33 cellular contexts compared by ENCODE assay signal in the genomic region with DNA sequence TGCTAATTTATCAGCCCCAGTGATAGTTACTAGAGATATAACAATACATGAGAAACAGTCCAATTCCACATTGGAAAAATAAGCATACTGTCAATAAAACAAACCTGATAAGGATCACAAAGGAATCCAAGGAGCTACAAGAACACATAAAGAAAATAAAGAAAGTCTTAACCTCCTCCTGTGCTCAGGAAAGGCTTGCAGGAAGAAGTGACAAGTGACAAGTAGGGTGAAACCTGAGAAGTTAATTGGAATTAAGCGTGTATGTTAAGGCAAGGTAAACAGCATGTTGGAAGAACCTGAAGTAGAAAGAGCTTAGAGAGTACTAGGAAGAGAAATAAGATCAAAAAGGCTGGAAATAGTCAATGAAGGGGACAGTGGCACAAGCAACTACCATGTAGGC. TPM values are rescaled to one million over a fixed set of nuclear protein-coding genes. Genes with fewer than 3 reads are reported as not detected.
DNase-seq lines count a peak whose midpoint lies in the region; ATAC-seq, FAIRE-seq and TF ChIP-seq lines count a peak whose summit lies in the region.
"Had no signal": no experiment of that assay in that cellular context is flagged by ENCODE, and none has a peak within 500 bp of the region (broad histone marks: within the 10 kb centered on the region; RNA-seq: fewer than 3 reads in every experiment).

No MANE protein-coding gene starts in this region.

- DNase-seq in activated T-cell treated with anti-CD3 and anti-CD28 coated beads, Interleukin-2, amount 50 U/mL, for 24 hours = no peak
- DNase-seq in activated T-cell treated with anti-CD3 and anti-CD28 coated beads, Interleukin-2, amount 50 U/mL, for 4 hours = no peak
- peak; percentile 42 for DNase-seq in NCI-H2171 treated with DMSO at 0.1 percent for 48 hours (lab: John Stamatoyannopoulos, UW)
- DNase-seq in endothelial cell of umbilical vein (ENCODE audit: low read depth, low spot score) = peak; percentile 58
- no peak for DNase-seq in progenitor cell of endocrine pancreas (ENCODE audit: low spot score, unreplicated experiment)
- DNase-seq in smooth muscle cell (lab: John Stamatoyannopoulos, UW; ENCODE audit: unreplicated experiment) = no peak
- DNase-seq in dorsolateral prefrontal cortex = no peak
- no peak for DNase-seq in NCI-H1417 treated with DMSO at 0.1 percent for 48 hours (lab: John Stamatoyannopoulos, UW)
- DNase-seq: activated CD4-positive, alpha-beta T cell treated with anti-CD3 and anti-CD28 coated beads, Interleukin-2, amount 10 ng/mL, durations not matched to agents 24 days and 14 days; activated CD8-positive, alpha-beta memory T cell treated with anti-CD3 and anti-CD28 coated beads, Interleukin-2, amount 10 ng/mL, durations not matched to agents 7 days and 5 days; foreskin melanocyte; GDM1; hippocampal formation; KG1; left ventricle myocardium superior; naive B cell; NCI-H146; NCI-H2107; NCI-H526; nucleus accumbens; SHP77; transverse colon had no signal

- TF ChIP-seq POLR2A in endothelial cell of umbilical vein (IDR thresholded peaks at IDR 0.05; ENCODE audit: low read depth, low read length) = no peak

- BruUV-seq in endothelial cell of umbilical vein (replicated peaks; lab: Mats Ljungman, UMichigan) = no TSS peak

- H2AFZ ChIP-seq in endothelial cell of umbilical vein (ENCODE audit: low read depth, low read length) = no peak overlapping the region
- H2AFZ ChIP-seq in smooth muscle cell (ENCODE audit: low read depth) = no peak overlapping the region

- H3K27ac Mint-ChIP-seq in activated T-cell treated with anti-CD3 and anti-CD28 coated beads, Interleukin-2, amount 50 U/mL, for 24 hours = peak overlapping the region; percentile 80
- peak overlapping the region; percentile 46 for H3K27ac Mint-ChIP-seq in progenitor cell of endocrine pancreas
- H3K27ac Mint-ChIP-seq: activated CD8-positive, alpha-beta memory T cell treated with anti-CD3 and anti-CD28 coated beads, Interleukin-2, amount 10 ng/mL, durations not matched to agents 7 days and 5 days; activated naive CD8-positive, alpha-beta T cell; activated T-helper 2 cell treated with anti-CD3 and anti-CD28 coated beads, Interferon-gamma antibody, Interleukin-2, Interleukin-4, amounts not matched to agents 10 μg/mL and 5 μg/mL and 100 μg/mL, durations not matched to agents 14 hours and 24 hours and 36 hours; B cell; naive B cell; T-helper 2 cell treated with Interferon-gamma antibody and Interleukin-4, amounts not matched to agents 5 μg/mL and 100 μg/mL, for 36 hours had no signal

- H4K20me1 ChIP-seq in endothelial cell of umbilical vein (replicated peaks; ENCODE audit: control insufficient read depth, extremely low read depth, insufficient read depth, low read length) (no peaks in the 10 kb centered on the region), smooth muscle cell (ENCODE audit: low read depth) (no peaks in the 10 kb centered on the region)

- peaks cover 25% of the 10 kb centered on the region for H3K4me1 Mint-ChIP-seq in activated T-cell treated with anti-CD3 and anti-CD28 coated beads, Interleukin-2, amount 50 U/mL, for 24 hours (ENCODE audit: low read depth)
- peaks cover 17% of the 10 kb centered on the region for H3K4me1 Mint-ChIP-seq in activated T-cell treated with anti-CD3 and anti-CD28 coated beads, Interleukin-2, amount 50 U/mL, for 4 hours (ENCODE audit: low read depth)
- peaks cover 20% of the 10 kb centered on the region for H3K4me1 Mint-ChIP-seq in progenitor cell of endocrine pancreas (ENCODE audit: low read depth)
- H3K4me1 Mint-ChIP-seq: B cell, naive B cell had no signal

- H3K36me3 Mint-ChIP-seq in activated T-cell treated with anti-CD3 and anti-CD28 coated beads, Interleukin-2, amount 50 U/mL, for 24 hours (ENCODE audit: low read depth) = no peaks in the 10 kb centered on the region
- no peaks in the 10 kb centered on the region for H3K36me3 Mint-ChIP-seq in activated T-cell treated with anti-CD3 and anti-CD28 coated beads, Interleukin-2, amount 50 U/mL, for 4 hours (ENCODE audit: insufficient read depth)
- H3K36me3 Mint-ChIP-seq in progenitor cell of endocrine pancreas (ENCODE audit: insufficient read depth) = no peaks in the 10 kb centered on the region
- H3K36me3 Mint-ChIP-seq: naive B cell had no signal

- H3K9me1 ChIP-seq in endothelial cell of umbilical vein (replicated peaks; ENCODE audit: control insufficient read depth, extremely low read depth, insufficient read depth, low read length) = no peaks in the 10 kb centered on the region

- H3F3A ChIP-seq in smooth muscle cell (ENCODE audit: low read depth) = no peaks in the 10 kb centered on the region

- dilution Hi-C loops in endothelial cell of umbilical vein (cut with MboI; ENCODE audit: extremely low pct_ligation_motif_present, low sequenced_read_pairs) = no loop called here

- H3K4me3 ChIP-seq in endothelial cell of umbilical vein (replicated peaks in 1 of 3; ENCODE audit: insufficient read depth in 1 of 3, low read depth in 1 of 3, low read length in 3 of 3) (no peak overlapping the region), smooth muscle cell (no peak overlapping the region), dorsolateral prefrontal cortex (no peak overlapping the region)
- H3K4me3 ChIP-seq: coronary artery, esophagus muscularis mucosa, transverse colon had no signal

- no peaks in the 10 kb centered on the region for H3K27me3 ChIP-seq in endothelial cell of umbilical vein (ENCODE audit: control insufficient read depth in 2 of 2, insufficient read depth in 2 of 2, low read length in 2 of 2)
- H3K27me3 ChIP-seq in smooth muscle cell (ENCODE audit: low read depth) = no peaks in the 10 kb centered on the region
- no peaks in the 10 kb centered on the region for H3K27me3 ChIP-seq in dorsolateral prefrontal cortex
- H3K27me3 ChIP-seq: esophagus muscularis mucosa, transverse colon had no signal

- no peak for TF ChIP-seq CTCF in endothelial cell of umbilical vein (IDR thresholded peaks at IDR 0.05; ENCODE audit: extremely low read depth in 1 of 2, insufficient read depth in 1 of 2, low read depth in 1 of 2, low read length in 2 of 2)
- no peak for TF ChIP-seq CTCF in progenitor cell of endocrine pancreas (IDR thresholded peaks at IDR 0.05; ENCODE audit: unreplicated experiment)
- TF ChIP-seq CTCF in smooth muscle cell (IDR thresholded peaks at IDR 0.05; ENCODE audit: borderline replicate concordance, insufficient read depth, poor library complexity, severe bottlenecking) = no peak
- TF ChIP-seq CTCF in dorsolateral prefrontal cortex (IDR thresholded peaks at IDR 0.05 in 54 of 56, conservative IDR thresholded peaks at IDR 0.05 in 2 of 56; ENCODE audit: low read depth in 1 of 56, partially characterized antibody in 56 of 56) = no peak

- no peak overlapping the region for H3K4me3 Mint-ChIP-seq in activated T-cell treated with anti-CD3 and anti-CD28 coated beads, Interleukin-2, amount 50 U/mL, for 24 hours
- no peak overlapping the region for H3K4me3 Mint-ChIP-seq in activated T-cell treated with anti-CD3 and anti-CD28 coated beads, Interleukin-2, amount 50 U/mL, for 4 hours
- no peak overlapping the region for H3K4me3 Mint-ChIP-seq in progenitor cell of endocrine pancreas (ENCODE audit: low read depth)
- H3K4me3 Mint-ChIP-seq: activated CD4-positive, alpha-beta T cell treated with anti-CD3 and anti-CD28 coated beads, Interleukin-2, amount 10 ng/mL, durations not matched to agents 24 days and 14 days; activated CD8-positive, alpha-beta memory T cell treated with anti-CD3 and anti-CD28 coated beads, Interleukin-2, amount 10 ng/mL, durations not matched to agents 7 days and 5 days; activated naive CD8-positive, alpha-beta T cell; B cell; naive B cell; T-helper 2 cell treated with Interferon-gamma antibody and Interleukin-4, amounts not matched to agents 5 μg/mL and 100 μg/mL, for 36 hours had no signal

- H3K4me2 ChIP-seq in endothelial cell of umbilical vein (ENCODE audit: insufficient read depth, low read length) (no peak overlapping the region), smooth muscle cell (no peak overlapping the region)

- CTCF ChIA-PET in endothelial cell of umbilical vein (lab: Charles Lee) = interaction anchor here (1.4 to 2.3 kb wide), 2 partner anchors 9 to 12 kb away, joined by 4 to 7 read pairs; no protein-coding TSS in a partner anchor

- H3K27ac ChIP-seq in endothelial cell of umbilical vein (ENCODE audit: insufficient read depth, low read depth, low read length) (no peak overlapping the region), smooth muscle cell (ENCODE audit: low read depth) (no peak overlapping the region), dorsolateral prefrontal cortex (no peak overlapping the region)
- H3K27ac ChIP-seq: coronary artery, esophagus muscularis mucosa, transverse colon had no signal

- H3K79me2 ChIP-seq in endothelial cell of umbilical vein (ENCODE audit: control insufficient read depth, insufficient read depth, low read length) (no peaks in the 10 kb centered on the region), smooth muscle cell (ENCODE audit: low read depth) (no peaks in the 10 kb centered on the region)

- H3K9me3 ChIP-seq in endothelial cell of umbilical vein (replicated peaks; ENCODE audit: control insufficient read depth, insufficient read depth, low read length) (no peaks in the 10 kb centered on the region), smooth muscle cell (replicated peaks; ENCODE audit: low read depth) (no peaks in the 10 kb centered on the region)
- H3K9me3 ChIP-seq: esophagus muscularis mucosa, transverse colon had no signal

- no peaks in the 10 kb centered on the region for H3K4me1 ChIP-seq in endothelial cell of umbilical vein (ENCODE audit: control insufficient read depth, extremely low read depth, insufficient read depth, low read length)
- H3K4me1 ChIP-seq in smooth muscle cell (ENCODE audit: low read depth) = no peaks in the 10 kb centered on the region
- H3K4me1 ChIP-seq: esophagus muscularis mucosa had no signal

- intact Hi-C loops in endothelial cell of umbilical vein (cut with micrococcal nuclease) (no loop called here), dorsolateral prefrontal cortex (cut with DNase I) (no loop called here)

- FAIRE-seq in endothelial cell of umbilical vein (lab: Jason Lieb, UNC) = no peak
- FAIRE-seq: astrocyte, GM19239, islet of Langerhans had no signal

- H3K27me3 Mint-ChIP-seq in activated T-cell treated with anti-CD3 and anti-CD28 coated beads, Interleukin-2, amount 50 U/mL, for 24 hours = no peaks in the 10 kb centered on the region
- H3K27me3 Mint-ChIP-seq in activated T-cell treated with anti-CD3 and anti-CD28 coated beads, Interleukin-2, amount 50 U/mL, for 4 hours (ENCODE audit: low read depth) = no peaks in the 10 kb centered on the region
- H3K27me3 Mint-ChIP-seq in progenitor cell of endocrine pancreas = no peaks in the 10 kb centered on the region
- H3K27me3 Mint-ChIP-seq: activated CD8-positive, alpha-beta memory T cell treated with anti-CD3 and anti-CD28 coated beads, Interleukin-2, amount 10 ng/mL, durations not matched to agents 7 days and 5 days; naive B cell had no signal

- no peak for ATAC-seq in activated T-cell treated with anti-CD3 and anti-CD28 coated beads, Interleukin-2, amount 50 U/mL, for 4 hours
- ATAC-seq: activated CD8-positive, alpha-beta memory T cell treated with anti-CD3 and anti-CD28 coated beads, Interleukin-2, amount 10 ng/mL, durations not matched to agents 7 days and 5 days; HCT116; left ventricle myocardium superior; Panc1 had no signal

- POLR2A ChIA-PET in endothelial cell of umbilical vein (lab: Charles Lee) = no interaction called here

- H3K9ac ChIP-seq in endothelial cell of umbilical vein (replicated peaks; ENCODE audit: extremely low read depth, insufficient read depth, low read length) = no peak overlapping the region
- H3K9ac ChIP-seq in smooth muscle cell (ENCODE audit: low read depth) = no peak overlapping the region

- H3K9me3 Mint-ChIP-seq in activated T-cell treated with anti-CD3 and anti-CD28 coated beads, Interleukin-2, amount 50 U/mL, for 24 hours = peaks cover 4% of the 10 kb centered on the region
- H3K9me3 Mint-ChIP-seq in activated T-cell treated with anti-CD3 and anti-CD28 coated beads, Interleukin-2, amount 50 U/mL, for 4 hours = no peaks in the 10 kb centered on the region
- H3K9me3 Mint-ChIP-seq in progenitor cell of endocrine pancreas (ENCODE audit: low read depth) = no peaks in the 10 kb centered on the region
- H3K9me3 Mint-ChIP-seq: activated CD4-positive, alpha-beta T cell treated with anti-CD3 and anti-CD28 coated beads, Interleukin-2, amount 10 ng/mL, durations not matched to agents 24 days and 14 days; activated T-helper 2 cell treated with anti-CD3 and anti-CD28 coated beads, Interferon-gamma antibody, Interleukin-2, Interleukin-4, amounts not matched to agents 10 μg/mL and 5 μg/mL and 100 μg/mL, durations not matched to agents 14 hours and 24 hours and 36 hours; naive B cell had no signal

- 43% methylated on average over 1 of the region's 1 CpG for WGBS in smooth muscle cell (ENCODE audit: low lambda C conversion rate)

- H3K36me3 ChIP-seq in endothelial cell of umbilical vein (ENCODE audit: control insufficient read depth in 2 of 2, extremely low read depth in 1 of 2, insufficient read depth in 2 of 2, low read length in 2 of 2) (no peaks in the 10 kb centered on the region), smooth muscle cell (ENCODE audit: low read depth) (no peaks in the 10 kb centered on the region)
- H3K36me3 ChIP-seq: esophagus muscularis mucosa, transverse colon had no signal

RNA-seq across cellular contexts. Expression of gene ASNSD1, which starts 20.2 kb away (rescaled TPM):
- 10 to 100 TPM; 61.7 to 78.7 (median 70.2) TPM for total RNA-seq in activated T-cell treated with anti-CD3 and anti-CD28 coated beads, Interleukin-2, amount 50 U/mL, for 4 hours
- total RNA-seq in endothelial cell of umbilical vein (39.5 and 41.9 TPM in 2 replicates), progenitor cell of endocrine pancreas (38.2 and 38.6 TPM in 2 replicates), smooth muscle cell (52.4 and 59.5 TPM in 2 replicates), dorsolateral prefrontal cortex (10 to 100 TPM; 22.6 to 60.0 (median 42.1) TPM)
- polyA plus RNA-seq in endothelial cell of umbilical vein (9.7 and 15.8 TPM in 2 replicates), smooth muscle cell (26.3 and 28.3 TPM in 2 replicates)
- 24.9 and 26.5 TPM in 2 replicates for polyA plus RNA-seq in endothelial cell of umbilical vein (2011; cell fraction: cytosol; rRNA removed)
- 15.0 and 24.7 TPM in 2 replicates for polyA plus RNA-seq in endothelial cell of umbilical vein (2011; cell fraction: nucleus; rRNA removed)
- polyA plus RNA-seq in endothelial cell of umbilical vein (2012) = 35.2 and 55.9 TPM in 2 replicates
- polyA minus RNA-seq in endothelial cell of umbilical vein = 12.7 and 15.6 TPM in 2 replicates
- polyA minus RNA-seq in endothelial cell of umbilical vein (2011; cell fraction: cytosol; rRNA and poly(A)+ RNA removed) = 40.2 TPM
- polyA minus RNA-seq in endothelial cell of umbilical vein (2011; cell fraction: nucleus; rRNA and poly(A)+ RNA removed) = 14.1 and 16.3 TPM in 2 replicates

RNA-seq across cellular contexts. Expression of gene ANKAR, which starts 33.4 kb away (rescaled TPM):
- 1 to 10 TPM; 2.0 to 3.2 (median 3.0) TPM for total RNA-seq in activated T-cell treated with anti-CD3 and anti-CD28 coated beads, Interleukin-2, amount 50 U/mL, for 4 hours
- total RNA-seq in endothelial cell of umbilical vein = 4.3 and 4.5 TPM in 2 replicates
- polyA plus RNA-seq in endothelial cell of umbilical vein = 1.0 and 1.3 TPM in 2 replicates
- polyA plus RNA-seq in endothelial cell of umbilical vein (2011; cell fraction: cytosol; rRNA removed) = 0.97 and 1.0 TPM in 2 replicates
- 5.7 and 7.5 TPM in 2 replicates for polyA plus RNA-seq in endothelial cell of umbilical vein (2011; cell fraction: nucleus; rRNA removed)
- 1.6 and 1.7 TPM in 2 replicates for polyA plus RNA-seq in endothelial cell of umbilical vein (2012)
- polyA minus RNA-seq in endothelial cell of umbilical vein = 3.9 and 4.4 TPM in 2 replicates
- polyA minus RNA-seq in endothelial cell of umbilical vein (2011; cell fraction: cytosol; rRNA and poly(A)+ RNA removed) = 0.51 TPM
- polyA minus RNA-seq in endothelial cell of umbilical vein (2011; cell fraction: nucleus; rRNA and poly(A)+ RNA removed) = 18.1 and 18.4 TPM in 2 replicates
- 9.0 and 10.3 TPM in 2 replicates for total RNA-seq in progenitor cell of endocrine pancreas
- total RNA-seq in smooth muscle cell = 1.7 and 17.1 TPM in 2 replicates
- polyA plus RNA-seq in smooth muscle cell = 0.89 and 4.2 TPM in 2 replicates
- 10 to 100 TPM; 10.6 to 36.5 (median 18.1) TPM for total RNA-seq in dorsolateral prefrontal cortex

Comparison
In these comparisons a context has a peak if more than half of its experiments do, and no peak if none do; other contexts are left out.
1. DNase-seq: peak in NCI-H2171 treated with DMSO at 0.1 percent for 48 hours (single experiment) and endothelial cell of umbilical vein (single experiment); none in activated T-cell treated with anti-CD3 and anti-CD28 coated beads, Interleukin-2, amount 50 U/mL, for 24 hours (single experiment), activated T-cell treated with anti-CD3 and anti-CD28 coated beads, Interleukin-2, amount 50 U/mL, for 4 hours (single experiment), progenitor cell of endocrine pancreas (single experiment), smooth muscle cell (single experiment), dorsolateral prefrontal cortex (0 of 10) and NCI-H1417 treated with DMSO at 0.1 percent for 48 hours (single experiment).